In genomic region chr1:63522891-63523728, GRCh38 we compare ENCODE assay signal across 1 cellular context.
A peak's percentile ranks its signal among the peaks of the same experiment; 100 is the strongest.
TF ChIP-seq lines count a peak whose summit lies in the region.

TSS of gene EFCAB7 (plus strand) at chr1:63523525. CDS start at chr1:63525573, 2,048 bp downstream.
TSS of gene ITGB3BP (minus strand) at chr1:63523225. CDS start at chr1:63523133, 92 bp downstream.

TF ChIP-seq in HepG2, 621 proteins besides CTCF, POLR2A, EP300 and RAD21 (continued from another document and continues in another):
- TF ChIP-seq, protein P1, sequence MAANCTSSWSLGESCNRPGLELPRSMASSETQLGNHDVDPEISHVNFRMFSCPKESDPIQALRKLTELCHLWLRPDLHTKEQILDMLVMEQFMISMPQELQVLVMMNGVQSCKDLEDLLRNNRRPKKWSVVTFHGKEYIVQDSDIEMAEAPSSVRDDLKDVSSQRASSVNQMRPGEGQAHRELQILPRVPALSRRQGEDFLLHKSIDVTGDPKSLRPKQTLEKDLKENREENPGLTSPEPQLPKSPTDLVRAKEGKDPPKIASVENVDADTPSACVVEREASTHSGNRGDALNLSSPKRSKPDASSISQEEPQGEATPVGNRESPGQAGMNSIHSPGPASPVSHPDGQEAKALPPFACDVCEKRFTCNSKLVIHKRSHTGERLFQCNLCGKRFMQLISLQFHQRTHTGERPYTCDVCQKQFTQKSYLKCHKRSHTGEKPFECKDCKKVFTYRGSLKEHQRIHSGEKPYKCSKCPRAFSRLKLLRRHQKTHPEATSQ (CRISPR knock-in tag; IDR thresholded peaks at IDR 0.05; ENCODE audit: borderline replicate concordance), result peak; percentile 89; the same call in 1 of the 2 replicates
- TF ChIP-seq ZNF451 (CRISPR knock-in tag; IDR thresholded peaks at IDR 0.05), result 0 out of 2 replicates have a peak, but pooled peaks have one; percentile 22
- TF ChIP-seq SIX4 (CRISPR knock-in tag; IDR thresholded peaks at IDR 0.05), result peak; percentile 4; the same call in 1 of the 2 replicates
- peak; percentile 90; the same call in 1 of the 2 replicates for TF ChIP-seq ZNF598 (CRISPR knock-in tag; IDR thresholded peaks at IDR 0.05; ENCODE audit: borderline replicate concordance)
- TF ChIP-seq ZNF547 (CRISPR knock-in tag; IDR thresholded peaks at IDR 0.05), result peak; percentile 84; the same call in 1 of the 2 replicates
- peak; percentile 68; the same call in 1 of the 2 replicates for TF ChIP-seq KDM4B (CRISPR knock-in tag; IDR thresholded peaks at IDR 0.05)
- TF ChIP-seq SKI (IDR thresholded peaks at IDR 0.05; ENCODE audit: partially characterized antibody), result peak; percentile 21
- TF ChIP-seq ZNF510 (CRISPR knock-in tag; IDR thresholded peaks at IDR 0.05; ENCODE audit: low read depth), result peak; percentile 79; the same call in 1 of the 2 replicates
- no peak; the same call in 1 of the 2 replicates for TF ChIP-seq DPF2 (CRISPR knock-in tag; IDR thresholded peaks at IDR 0.05; ENCODE audit: borderline replicate concordance, low read depth)
- TF ChIP-seq HOXA9 (CRISPR knock-in tag; IDR thresholded peaks at IDR 0.05; ENCODE audit: borderline replicate concordance), result no peak
- TF ChIP-seq, protein P2, sequence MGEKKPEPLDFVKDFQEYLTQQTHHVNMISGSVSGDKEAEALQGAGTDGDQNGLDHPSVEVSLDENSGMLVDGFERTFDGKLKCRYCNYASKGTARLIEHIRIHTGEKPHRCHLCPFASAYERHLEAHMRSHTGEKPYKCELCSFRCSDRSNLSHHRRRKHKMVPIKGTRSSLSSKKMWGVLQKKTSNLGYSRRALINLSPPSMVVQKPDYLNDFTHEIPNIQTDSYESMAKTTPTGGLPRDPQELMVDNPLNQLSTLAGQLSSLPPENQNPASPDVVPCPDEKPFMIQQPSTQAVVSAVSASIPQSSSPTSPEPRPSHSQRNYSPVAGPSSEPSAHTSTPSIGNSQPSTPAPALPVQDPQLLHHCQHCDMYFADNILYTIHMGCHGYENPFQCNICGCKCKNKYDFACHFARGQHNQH (CRISPR knock-in tag; IDR thresholded peaks at IDR 0.05), result peak; percentile 86; the same call in 1 of the 2 replicates
- TF ChIP-seq, protein P3, sequence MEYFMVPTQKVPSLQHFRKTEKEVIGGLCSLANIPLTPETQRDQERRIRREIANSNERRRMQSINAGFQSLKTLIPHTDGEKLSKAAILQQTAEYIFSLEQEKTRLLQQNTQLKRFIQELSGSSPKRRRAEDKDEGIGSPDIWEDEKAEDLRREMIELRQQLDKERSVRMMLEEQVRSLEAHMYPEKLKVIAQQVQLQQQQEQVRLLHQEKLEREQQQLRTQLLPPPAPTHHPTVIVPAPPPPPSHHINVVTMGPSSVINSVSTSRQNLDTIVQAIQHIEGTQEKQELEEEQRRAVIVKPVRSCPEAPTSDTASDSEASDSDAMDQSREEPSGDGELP (IDR thresholded peaks at IDR 0.05; ENCODE audit: borderline replicate concordance, low read depth), result peak; percentile 72
- 0 out of 2 replicates have a peak, but pooled peaks have one; percentile 15 for TF ChIP-seq ZNF629 (CRISPR knock-in tag; conservative IDR thresholded peaks at IDR 0.05)
- TF ChIP-seq NCOR1 (IDR thresholded peaks at IDR 0.05; ENCODE audit: borderline replicate concordance, low read length), result peak; percentile 69; the same call in 1 of the 2 replicates
- TF ChIP-seq, protein P4, sequence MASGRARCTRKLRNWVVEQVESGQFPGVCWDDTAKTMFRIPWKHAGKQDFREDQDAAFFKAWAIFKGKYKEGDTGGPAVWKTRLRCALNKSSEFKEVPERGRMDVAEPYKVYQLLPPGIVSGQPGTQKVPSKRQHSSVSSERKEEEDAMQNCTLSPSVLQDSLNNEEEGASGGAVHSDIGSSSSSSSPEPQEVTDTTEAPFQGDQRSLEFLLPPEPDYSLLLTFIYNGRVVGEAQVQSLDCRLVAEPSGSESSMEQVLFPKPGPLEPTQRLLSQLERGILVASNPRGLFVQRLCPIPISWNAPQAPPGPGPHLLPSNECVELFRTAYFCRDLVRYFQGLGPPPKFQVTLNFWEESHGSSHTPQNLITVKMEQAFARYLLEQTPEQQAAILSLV (CRISPR knock-in tag; IDR thresholded peaks at IDR 0.05; ENCODE audit: borderline replicate concordance), result peak; percentile 72; the same call in 1 of the 2 replicates
- TF ChIP-seq BRCA1 (CRISPR knock-in tag; IDR thresholded peaks at IDR 0.05), result no peak
- TF ChIP-seq SRF (IDR thresholded peaks at IDR 0.05; ENCODE audit: low read depth, low read length), result 0 out of 2 replicates have a peak, but pooled peaks have one; percentile 50
- TF ChIP-seq ELF3 (CRISPR knock-in tag; IDR thresholded peaks at IDR 0.05), result peak; percentile 85
- peak; percentile 99 for TF ChIP-seq KDM5A (IDR thresholded peaks at IDR 0.05; ENCODE audit: borderline replicate concordance, low read length)
- TF ChIP-seq ISL2 (CRISPR knock-in tag; IDR thresholded peaks at IDR 0.05), result peak; percentile 84
- no peak; the same call in 1 of the 2 replicates for TF ChIP-seq JUNB (CRISPR knock-in tag; IDR thresholded peaks at IDR 0.05; ENCODE audit: borderline replicate concordance)
- no peak for TF ChIP-seq TRIM22 (IDR thresholded peaks at IDR 0.05)
- TF ChIP-seq MAFF (IDR thresholded peaks at IDR 0.05; ENCODE audit: low read depth, low read length), result 0 out of 2 replicates have a peak, but pooled peaks have one; percentile 1
- TF ChIP-seq, protein P5, sequence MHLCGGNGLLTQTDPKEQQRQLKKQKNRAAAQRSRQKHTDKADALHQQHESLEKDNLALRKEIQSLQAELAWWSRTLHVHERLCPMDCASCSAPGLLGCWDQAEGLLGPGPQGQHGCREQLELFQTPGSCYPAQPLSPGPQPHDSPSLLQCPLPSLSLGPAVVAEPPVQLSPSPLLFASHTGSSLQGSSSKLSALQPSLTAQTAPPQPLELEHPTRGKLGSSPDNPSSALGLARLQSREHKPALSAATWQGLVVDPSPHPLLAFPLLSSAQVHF (CRISPR knock-in tag; IDR thresholded peaks at IDR 0.05), result 0 out of 2 replicates have a peak, but pooled peaks have one; percentile 52
- TF ChIP-seq ZNF224 (CRISPR knock-in tag; IDR thresholded peaks at IDR 0.05), result peak; percentile 45; the same call in 1 of the 2 replicates
- no peak for TF ChIP-seq AKAP8 (CRISPR knock-in tag; IDR thresholded peaks at IDR 0.05)
- peak; percentile 63; the same call in 1 of the 2 replicates for TF ChIP-seq HCFC1 (IDR thresholded peaks at IDR 0.05; ENCODE audit: low read depth, low read length)
- no peak for TF ChIP-seq NFKBIZ (CRISPR knock-in tag; IDR thresholded peaks at IDR 0.05)
- TF ChIP-seq, protein P6, sequence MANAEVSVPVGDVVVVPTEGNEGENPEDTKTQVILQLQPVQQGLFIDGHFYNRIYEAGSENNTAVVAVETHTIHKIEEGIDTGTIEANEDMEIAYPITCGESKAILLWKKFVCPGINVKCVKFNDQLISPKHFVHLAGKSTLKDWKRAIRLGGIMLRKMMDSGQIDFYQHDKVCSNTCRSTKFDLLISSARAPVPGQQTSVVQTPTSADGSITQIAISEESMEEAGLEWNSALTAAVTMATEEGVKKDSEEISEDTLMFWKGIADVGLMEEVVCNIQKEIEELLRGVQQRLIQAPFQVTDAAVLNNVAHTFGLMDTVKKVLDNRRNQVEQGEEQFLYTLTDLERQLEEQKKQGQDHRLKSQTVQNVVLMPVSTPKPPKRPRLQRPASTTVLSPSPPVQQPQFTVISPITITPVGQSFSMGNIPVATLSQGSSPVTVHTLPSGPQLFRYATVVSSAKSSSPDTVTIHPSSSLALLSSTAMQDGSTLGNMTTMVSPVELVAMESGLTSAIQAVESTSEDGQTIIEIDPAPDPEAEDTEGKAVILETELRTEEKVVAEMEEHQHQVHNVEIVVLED (CRISPR knock-in tag; IDR thresholded peaks at IDR 0.05; ENCODE audit: borderline replicate concordance), result peak; percentile 96
- no peak for TF ChIP-seq ZNF335 (CRISPR knock-in tag; IDR thresholded peaks at IDR 0.05)
- TF ChIP-seq, protein P7, sequence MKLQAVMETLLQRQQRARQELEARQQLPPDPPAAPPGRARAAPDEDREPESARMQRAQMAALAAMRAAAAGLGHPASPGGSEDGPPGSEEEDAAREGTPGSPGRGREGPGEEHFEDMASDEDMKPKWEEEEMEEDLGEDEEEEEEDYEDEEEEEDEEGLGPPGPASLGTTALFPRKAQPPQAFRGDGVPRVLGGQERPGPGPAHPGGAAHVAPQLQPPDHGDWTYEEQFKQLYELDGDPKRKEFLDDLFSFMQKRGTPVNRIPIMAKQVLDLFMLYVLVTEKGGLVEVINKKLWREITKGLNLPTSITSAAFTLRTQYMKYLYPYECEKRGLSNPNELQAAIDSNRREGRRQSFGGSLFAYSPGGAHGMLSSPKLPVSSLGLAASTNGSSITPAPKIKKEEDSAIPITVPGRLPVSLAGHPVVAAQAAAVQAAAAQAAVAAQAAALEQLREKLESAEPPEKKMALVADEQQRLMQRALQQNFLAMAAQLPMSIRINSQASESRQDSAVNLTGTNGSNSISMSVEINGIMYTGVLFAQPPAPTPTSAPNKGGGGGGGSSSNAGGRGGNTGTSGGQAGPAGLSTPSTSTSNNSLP (IDR thresholded peaks at IDR 0.05; ENCODE audit: low read depth, low read length), result 0 out of 2 replicates have a peak, but pooled peaks have one; percentile 46
- peak; percentile 91 for TF ChIP-seq ZNF670 (CRISPR knock-in tag; IDR thresholded peaks at IDR 0.05; ENCODE audit: borderline replicate concordance)
- no peak for TF ChIP-seq MATR3 (CRISPR knock-in tag; IDR thresholded peaks at IDR 0.05)
- TF ChIP-seq ZNF570 (CRISPR knock-in tag; IDR thresholded peaks at IDR 0.05; ENCODE audit: borderline replicate concordance), result no peak
- TF ChIP-seq, protein P8, sequence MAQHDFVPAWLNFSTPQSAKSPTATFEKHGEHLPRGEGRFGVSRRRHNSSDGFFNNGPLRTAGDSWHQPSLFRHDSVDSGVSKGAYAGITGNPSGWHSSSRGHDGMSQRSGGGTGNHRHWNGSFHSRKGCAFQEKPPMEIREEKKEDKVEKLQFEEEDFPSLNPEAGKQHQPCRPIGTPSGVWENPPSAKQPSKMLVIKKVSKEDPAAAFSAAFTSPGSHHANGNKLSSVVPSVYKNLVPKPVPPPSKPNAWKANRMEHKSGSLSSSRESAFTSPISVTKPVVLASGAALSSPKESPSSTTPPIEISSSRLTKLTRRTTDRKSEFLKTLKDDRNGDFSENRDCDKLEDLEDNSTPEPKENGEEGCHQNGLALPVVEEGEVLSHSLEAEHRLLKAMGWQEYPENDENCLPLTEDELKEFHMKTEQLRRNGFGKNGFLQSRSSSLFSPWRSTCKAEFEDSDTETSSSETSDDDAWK (CRISPR knock-in tag; IDR thresholded peaks at IDR 0.05), result no peak
- TF ChIP-seq BHLHE40 (IDR thresholded peaks at IDR 0.05; ENCODE audit: low read length), result 0 out of 2 replicates have a peak, but pooled peaks have one; percentile 38
- no peak for TF ChIP-seq ZC3H4 (CRISPR knock-in tag; IDR thresholded peaks at IDR 0.05; ENCODE audit: borderline replicate concordance)
- TF ChIP-seq, protein P9, sequence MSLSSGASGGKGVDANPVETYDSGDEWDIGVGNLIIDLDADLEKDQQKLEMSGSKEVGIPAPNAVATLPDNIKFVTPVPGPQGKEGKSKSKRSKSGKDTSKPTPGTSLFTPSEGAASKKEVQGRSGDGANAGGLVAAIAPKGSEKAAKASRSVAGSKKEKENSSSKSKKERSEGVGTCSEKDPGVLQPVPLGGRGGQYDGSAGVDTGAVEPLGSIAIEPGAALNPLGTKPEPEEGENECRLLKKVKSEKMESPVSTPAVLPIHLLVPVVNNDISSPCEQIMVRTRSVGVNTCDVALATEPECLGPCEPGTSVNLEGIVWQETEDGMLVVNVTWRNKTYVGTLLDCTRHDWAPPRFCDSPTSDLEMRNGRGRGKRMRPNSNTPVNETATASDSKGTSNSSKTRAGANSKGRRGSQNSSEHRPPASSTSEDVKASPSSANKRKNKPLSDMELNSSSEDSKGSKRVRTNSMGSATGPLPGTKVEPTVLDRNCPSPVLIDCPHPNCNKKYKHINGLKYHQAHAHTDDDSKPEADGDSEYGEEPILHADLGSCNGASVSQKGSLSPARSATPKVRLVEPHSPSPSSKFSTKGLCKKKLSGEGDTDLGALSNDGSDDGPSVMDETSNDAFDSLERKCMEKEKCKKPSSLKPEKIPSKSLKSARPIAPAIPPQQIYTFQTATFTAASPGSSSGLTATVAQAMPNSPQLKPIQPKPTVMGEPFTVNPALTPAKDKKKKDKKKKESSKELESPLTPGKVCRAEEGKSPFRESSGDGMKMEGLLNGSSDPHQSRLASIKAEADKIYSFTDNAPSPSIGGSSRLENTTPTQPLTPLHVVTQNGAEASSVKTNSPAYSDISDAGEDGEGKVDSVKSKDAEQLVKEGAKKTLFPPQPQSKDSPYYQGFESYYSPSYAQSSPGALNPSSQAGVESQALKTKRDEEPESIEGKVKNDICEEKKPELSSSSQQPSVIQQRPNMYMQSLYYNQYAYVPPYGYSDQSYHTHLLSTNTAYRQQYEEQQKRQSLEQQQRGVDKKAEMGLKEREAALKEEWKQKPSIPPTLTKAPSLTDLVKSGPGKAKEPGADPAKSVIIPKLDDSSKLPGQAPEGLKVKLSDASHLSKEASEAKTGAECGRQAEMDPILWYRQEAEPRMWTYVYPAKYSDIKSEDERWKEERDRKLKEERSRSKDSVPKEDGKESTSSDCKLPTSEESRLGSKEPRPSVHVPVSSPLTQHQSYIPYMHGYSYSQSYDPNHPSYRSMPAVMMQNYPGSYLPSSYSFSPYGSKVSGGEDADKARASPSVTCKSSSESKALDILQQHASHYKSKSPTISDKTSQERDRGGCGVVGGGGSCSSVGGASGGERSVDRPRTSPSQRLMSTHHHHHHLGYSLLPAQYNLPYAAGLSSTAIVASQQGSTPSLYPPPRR (CRISPR knock-in tag; IDR thresholded peaks at IDR 0.05; ENCODE audit: borderline replicate concordance), result peak; percentile 59; the same call in 1 of the 2 replicates
- TF ChIP-seq, protein P10, sequence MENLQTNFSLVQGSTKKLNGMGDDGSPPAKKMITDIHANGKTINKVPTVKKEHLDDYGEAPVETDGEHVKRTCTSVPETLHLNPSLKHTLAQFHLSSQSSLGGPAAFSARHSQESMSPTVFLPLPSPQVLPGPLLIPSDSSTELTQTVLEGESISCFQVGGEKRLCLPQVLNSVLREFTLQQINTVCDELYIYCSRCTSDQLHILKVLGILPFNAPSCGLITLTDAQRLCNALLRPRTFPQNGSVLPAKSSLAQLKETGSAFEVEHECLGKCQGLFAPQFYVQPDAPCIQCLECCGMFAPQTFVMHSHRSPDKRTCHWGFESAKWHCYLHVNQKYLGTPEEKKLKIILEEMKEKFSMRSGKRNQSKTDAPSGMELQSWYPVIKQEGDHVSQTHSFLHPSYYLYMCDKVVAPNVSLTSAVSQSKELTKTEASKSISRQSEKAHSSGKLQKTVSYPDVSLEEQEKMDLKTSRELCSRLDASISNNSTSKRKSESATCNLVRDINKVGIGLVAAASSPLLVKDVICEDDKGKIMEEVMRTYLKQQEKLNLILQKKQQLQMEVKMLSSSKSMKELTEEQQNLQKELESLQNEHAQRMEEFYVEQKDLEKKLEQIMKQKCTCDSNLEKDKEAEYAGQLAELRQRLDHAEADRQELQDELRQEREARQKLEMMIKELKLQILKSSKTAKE (CRISPR knock-in tag; IDR thresholded peaks at IDR 0.05; ENCODE audit: borderline replicate concordance), result no peak
- peak; percentile 92 for TF ChIP-seq ZNF34 (CRISPR knock-in tag; IDR thresholded peaks at IDR 0.05; ENCODE audit: borderline replicate concordance)
- peak; percentile 99 for TF ChIP-seq ZNF768 (CRISPR knock-in tag; IDR thresholded peaks at IDR 0.05)
- TF ChIP-seq ZNF557 (CRISPR knock-in tag; IDR thresholded peaks at IDR 0.05), result peak; percentile 62; the same call in 1 of the 2 replicates
- TF ChIP-seq NBN (conservative IDR thresholded peaks at IDR 0.05), result no peak
